Comparison of ENCODE assay signal across 35 cellular contexts in genomic region chr2:169565686-169566085, GRCh38. TPM values are rescaled to one million over a fixed set of nuclear protein-coding genes. Genes with fewer than 3 reads are reported as not detected.
"Had no signal": no experiment of that assay in that cellular context is flagged by ENCODE, and none has a peak within 500 bp of the region (broad histone marks: within the 10 kb centered on the region; RNA-seq: fewer than 3 reads in every experiment).

No MANE protein-coding gene starts in this region.

- ATAC-seq: activated CD4-positive, alpha-beta T cell treated with anti-CD3 and anti-CD28 coated beads for 36 hours; activated CD8-positive, alpha-beta memory T cell treated with anti-CD3 and anti-CD28 coated beads, Interleukin-2, amount 10 ng/mL, durations not matched to agents 7 days and 5 days; activated CD8-positive, alpha-beta T cell treated with anti-CD3 and anti-CD28 coated beads, Interleukin-2, amount 10 ng/mL, durations not matched to agents 7 days and 5 days; activated naive CD8-positive, alpha-beta T cell treated with anti-CD3 and anti-CD28 coated beads, Interleukin-2, amount 50 U/mL, for 24 hours; body of pancreas; T-helper 17 cell had no signal

- H3K4me1 ChIP-seq: adrenal gland, body of pancreas, colonic mucosa had no signal

- H3K27me3 ChIP-seq: adrenal gland, body of pancreas, cardiac muscle cell, colonic mucosa, esophagus squamous epithelium had no signal

- H3K27ac Mint-ChIP-seq: activated CD4-positive, alpha-beta memory T cell treated with anti-CD3 and anti-CD28 coated beads for 36 hours; activated CD4-positive, alpha-beta T cell treated with anti-CD3 and anti-CD28 coated beads for 36 hours; activated CD4-positive, alpha-beta T cell treated with anti-CD3 and anti-CD28 coated beads, Interleukin-2, amount 10 ng/mL, durations not matched to agents 24 days and 14 days; activated CD8-positive, alpha-beta memory T cell treated with anti-CD3 and anti-CD28 coated beads, Interleukin-2, amount 10 ng/mL, durations not matched to agents 7 days and 5 days; activated CD8-positive, alpha-beta T cell treated with anti-CD3 and anti-CD28 coated beads, Interleukin-2, amount 10 ng/mL, durations not matched to agents 7 days and 5 days; activated naive CD4-positive, alpha-beta T cell treated with anti-CD3 and anti-CD28 coated beads for 36 hours; activated naive CD4-positive, alpha-beta T cell treated with anti-CD3 and anti-CD28 coated beads, Interleukin-2, amount 50 U/mL, for 24 hours; activated naive CD8-positive, alpha-beta T cell treated with anti-CD3 and anti-CD28 coated beads for 36 hours; activated naive CD8-positive, alpha-beta T cell treated with anti-CD3 and anti-CD28 coated beads, Interleukin-2, amount 50 U/mL, for 24 hours; activated T-helper 1 cell treated with anti-CD3 and anti-CD28 coated beads, Interleukin-12 subunit alpha, Interleukin-12 subunit beta, Interleukin-2, Interleukin-4 antibody, amounts not matched to agents 30 ng/mL and 10 ng/mL and 1 ng/mL, durations not matched to agents 14 hours and 24 hours and 36 hours; activated T-helper 2 cell treated with anti-CD3 and anti-CD28 coated beads, Interferon-gamma antibody, Interleukin-2, Interleukin-4, amounts not matched to agents 10 μg/mL and 5 μg/mL and 100 μg/mL, durations not matched to agents 14 hours and 24 hours and 36 hours; T-helper 17 cell; T-helper 2 cell treated with Interferon-gamma antibody and Interleukin-4, amounts not matched to agents 5 μg/mL and 100 μg/mL, for 36 hours had no signal

- FAIRE-seq: endometrium, endothelial cell of umbilical vein, frontal cortex had no signal

- H3K9me3 ChIP-seq: adrenal gland, body of pancreas, colonic mucosa, esophagus squamous epithelium had no signal

- H3K27ac ChIP-seq: adrenal gland, body of pancreas, cardiac muscle cell, colonic mucosa, esophagus squamous epithelium had no signal

- H3K9me3 Mint-ChIP-seq: activated CD4-positive, alpha-beta memory T cell treated with anti-CD3 and anti-CD28 coated beads for 36 hours; activated CD4-positive, alpha-beta T cell treated with anti-CD3 and anti-CD28 coated beads, Interleukin-2, amount 10 ng/mL, durations not matched to agents 24 days and 14 days; activated naive CD4-positive, alpha-beta T cell treated with anti-CD3 and anti-CD28 coated beads for 36 hours; activated naive CD4-positive, alpha-beta T cell treated with anti-CD3 and anti-CD28 coated beads, Interleukin-2, amount 50 U/mL, for 24 hours; activated naive CD8-positive, alpha-beta T cell treated with anti-CD3 and anti-CD28 coated beads for 36 hours; activated naive CD8-positive, alpha-beta T cell treated with anti-CD3 and anti-CD28 coated beads, Interleukin-2, amount 50 U/mL, for 24 hours; activated T-helper 1 cell treated with anti-CD3 and anti-CD28 coated beads, Interleukin-12 subunit alpha, Interleukin-12 subunit beta, Interleukin-2, Interleukin-4 antibody, amounts not matched to agents 30 ng/mL and 10 ng/mL and 1 ng/mL, durations not matched to agents 14 hours and 24 hours and 36 hours; activated T-helper 2 cell treated with anti-CD3 and anti-CD28 coated beads, Interferon-gamma antibody, Interleukin-2, Interleukin-4, amounts not matched to agents 10 μg/mL and 5 μg/mL and 100 μg/mL, durations not matched to agents 14 hours and 24 hours and 36 hours; T-helper 2 cell treated with Interferon-gamma antibody and Interleukin-4, amounts not matched to agents 5 μg/mL and 100 μg/mL, for 36 hours had no signal

- H3K27me3 Mint-ChIP-seq: activated CD4-positive, alpha-beta memory T cell treated with anti-CD3 and anti-CD28 coated beads for 36 hours; activated CD4-positive, alpha-beta T cell treated with anti-CD3 and anti-CD28 coated beads for 36 hours; activated CD4-positive, alpha-beta T cell treated with anti-CD3 and anti-CD28 coated beads, Interleukin-2, amount 10 ng/mL, durations not matched to agents 24 days and 14 days; activated CD8-positive, alpha-beta memory T cell treated with anti-CD3 and anti-CD28 coated beads, Interleukin-2, amount 10 ng/mL, durations not matched to agents 7 days and 5 days; activated naive CD4-positive, alpha-beta T cell treated with anti-CD3 and anti-CD28 coated beads, Interleukin-2, amount 50 U/mL, for 24 hours; activated naive CD8-positive, alpha-beta T cell treated with anti-CD3 and anti-CD28 coated beads for 36 hours; activated naive CD8-positive, alpha-beta T cell treated with anti-CD3 and anti-CD28 coated beads, Interleukin-2, amount 50 U/mL, for 24 hours; T-helper 17 cell had no signal

- H3K4me3 Mint-ChIP-seq: activated CD4-positive, alpha-beta memory T cell treated with anti-CD3 and anti-CD28 coated beads for 36 hours; activated CD4-positive, alpha-beta T cell treated with anti-CD3 and anti-CD28 coated beads for 36 hours; activated CD4-positive, alpha-beta T cell treated with anti-CD3 and anti-CD28 coated beads, Interleukin-2, amount 10 ng/mL, durations not matched to agents 24 days and 14 days; activated CD8-positive, alpha-beta memory T cell treated with anti-CD3 and anti-CD28 coated beads, Interleukin-2, amount 10 ng/mL, durations not matched to agents 7 days and 5 days; activated CD8-positive, alpha-beta T cell treated with anti-CD3 and anti-CD28 coated beads, Interleukin-2, amount 10 ng/mL, durations not matched to agents 7 days and 5 days; activated naive CD4-positive, alpha-beta T cell treated with anti-CD3 and anti-CD28 coated beads for 36 hours; activated naive CD4-positive, alpha-beta T cell treated with anti-CD3 and anti-CD28 coated beads, Interleukin-2, amount 50 U/mL, for 24 hours; activated naive CD8-positive, alpha-beta T cell treated with anti-CD3 and anti-CD28 coated beads for 36 hours; activated naive CD8-positive, alpha-beta T cell treated with anti-CD3 and anti-CD28 coated beads, Interleukin-2, amount 50 U/mL, for 24 hours; activated T-helper 1 cell treated with anti-CD3 and anti-CD28 coated beads, Interleukin-12 subunit alpha, Interleukin-12 subunit beta, Interleukin-2, Interleukin-4 antibody, amounts not matched to agents 30 ng/mL and 10 ng/mL and 1 ng/mL, durations not matched to agents 14 hours and 24 hours and 36 hours; T-helper 17 cell; T-helper 2 cell treated with Interferon-gamma antibody and Interleukin-4, amounts not matched to agents 5 μg/mL and 100 μg/mL, for 36 hours had no signal

- DNase-seq: activated CD4-positive, alpha-beta memory T cell treated with anti-CD3 and anti-CD28 coated beads for 36 hours; activated CD4-positive, alpha-beta T cell treated with anti-CD3 and anti-CD28 coated beads for 36 hours; activated CD4-positive, alpha-beta T cell treated with anti-CD3 and anti-CD28 coated beads, Interleukin-2, amount 10 ng/mL, durations not matched to agents 24 days and 14 days; activated CD4-positive, CD25-positive, alpha-beta regulatory T cell; activated CD4-positive, CD25-positive, alpha-beta regulatory T cell treated with anti-CD3 and anti-CD28 coated beads, Interleukin-2, amount 50 U/mL, for 72 hours; activated CD8-positive, alpha-beta memory T cell treated with anti-CD3 and anti-CD28 coated beads, Interleukin-2, amount 10 ng/mL, durations not matched to agents 7 days and 5 days; activated CD8-positive, alpha-beta memory T cell treated with anti-CD3 and anti-CD28 coated beads, Interleukin-2, amount 50 U/mL, for 4 hours; activated CD8-positive, alpha-beta T cell treated with anti-CD3 and anti-CD28 coated beads, Interleukin-2, amount 10 ng/mL, durations not matched to agents 7 days and 5 days; activated effector memory CD4-positive, alpha-beta T cell treated with anti-CD3 and anti-CD28 coated beads, Interleukin-2, amount 50 U/mL, for 16 hours; activated naive CD4-positive, alpha-beta T cell treated with anti-CD3 and anti-CD28 coated beads for 36 hours; activated naive CD8-positive, alpha-beta T cell treated with anti-CD3 and anti-CD28 coated beads for 36 hours; activated naive CD8-positive, alpha-beta T cell treated with anti-CD3 and anti-CD28 coated beads, Interleukin-2, amount 50 U/mL, for 24 hours; activated T-cell treated with anti-CD3 and anti-CD28 coated beads, Interleukin-2, amount 50 U/mL, for 1 hour; activated T-cell treated with anti-CD3 and anti-CD28 coated beads, Interleukin-2, amount 50 U/mL, for 48 hours; adrenal gland; amygdala; aorta; body of pancreas; central memory CD4-positive, alpha-beta T cell; cerebellar nuclear complex; colonic mucosa; effector CD8-positive, alpha-beta T cell; esophagus squamous epithelium; head of caudate nucleus; T-helper 1 cell; T-helper 17 cell; T1000 had no signal

- H3K4me3 ChIP-seq: adrenal gland, body of pancreas, cardiac muscle cell, colonic mucosa, esophagus squamous epithelium had no signal

- H3K36me3 ChIP-seq: adrenal gland, colonic mucosa had no signal

RNA-seq across cellular contexts. Expression of gene KLHL41, which starts 56.2 kb away (rescaled TPM):
- total RNA-seq: activated CD8-positive, alpha-beta T cell treated with anti-CD3 and anti-CD28 coated beads, Interleukin-2, amount 10 ng/mL, durations not matched to agents 7 days and 5 days; activated naive CD4-positive, alpha-beta T cell treated with anti-CD3 and anti-CD28 coated beads for 36 hours; activated T-helper 1 cell treated with anti-CD3 and anti-CD28 coated beads, Interleukin-12 subunit alpha, Interleukin-12 subunit beta, Interleukin-2, Interleukin-4 antibody, amounts not matched to agents 30 ng/mL and 10 ng/mL and 1 ng/mL, durations not matched to agents 14 hours and 24 hours and 36 hours; activated T-helper 2 cell treated with anti-CD3 and anti-CD28 coated beads, Interferon-gamma antibody, Interleukin-2, Interleukin-4, amounts not matched to agents 10 μg/mL and 5 μg/mL and 100 μg/mL, durations not matched to agents 14 hours and 24 hours and 36 hours; T-helper 17 cell had no signal
